Comparison of ENCODE assay signal across 15 cellular contexts in the genomic region with DNA sequence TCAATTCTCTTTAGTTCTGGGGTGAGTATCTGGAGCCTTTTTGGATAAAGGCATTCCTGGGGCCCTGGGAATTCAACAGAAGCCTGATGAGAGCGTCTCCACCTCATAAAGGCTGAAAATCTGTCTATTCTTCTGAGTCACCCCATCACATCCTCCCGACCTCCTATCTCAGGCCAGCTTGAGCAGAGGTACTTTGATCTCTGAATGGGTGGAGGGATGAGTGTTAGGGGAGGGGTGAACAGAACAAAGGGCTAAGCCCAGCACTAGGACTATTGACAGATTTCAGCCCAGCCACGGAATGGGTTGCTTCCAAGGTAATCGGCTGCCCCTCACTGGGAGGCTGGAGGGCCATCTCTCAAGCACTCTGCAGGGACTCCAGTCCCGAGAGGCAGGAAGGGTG. TPM values are rescaled to one million over a fixed set of nuclear protein-coding genes. Genes with fewer than 3 reads are reported as not detected.
DNase-seq lines count a peak whose midpoint lies in the region; ATAC-seq and TF ChIP-seq lines count a peak whose summit lies in the region.
"Had no signal": no experiment of that assay in that cellular context is flagged by ENCODE, and none has a peak within 500 bp of the region (broad histone marks: within the 10 kb centered on the region; RNA-seq: fewer than 3 reads in every experiment).

No MANE protein-coding gene starts in this region.

- WGBS in ectodermal cell, 2 experiments, result 0 to 1% methylated on average over 4 to 5 of the region's 5 CpGs

- no peak overlapping the region for H3K4me3 Mint-ChIP-seq in activated T-cell treated with anti-CD3 and anti-CD28 coated beads, Interleukin-2, amount 50 U/mL, for 4 hours
- H3K4me3 Mint-ChIP-seq: activated CD8-positive, alpha-beta T cell treated with anti-CD3 and anti-CD28 coated beads for 36 hours; activated naive CD8-positive, alpha-beta T cell; CD4-positive, alpha-beta memory T cell; T-helper 1 cell treated with Interleukin-12 subunit alpha and Interleukin-12 subunit beta and Interleukin-4 antibody, amounts not matched to agents 30 μg/mL and 1 μg/mL, for 36 hours had no signal

- DNase-seq in ELR (ENCODE audit: low read depth) (peak; percentile 61), M059J (ENCODE audit: low read depth) (peak; percentile 61), hepatic stellate cell (ENCODE audit: low spot score) (no peak), sciatic nerve (ENCODE audit: low spot score) (no peak)
- DNase-seq in activated T-cell treated with anti-CD3 and anti-CD28 coated beads, Interleukin-2, amount 50 U/mL, for 4 hours, result no peak
- DNase-seq in activated CD8-positive, alpha-beta memory T cell treated with anti-CD3 and anti-CD28 coated beads, Interleukin-2, amount 50 U/mL, for 4 hours, result no peak
- DNase-seq: activated CD8-positive, alpha-beta T cell treated with anti-CD3 and anti-CD28 coated beads for 36 hours; CD4-positive, alpha-beta memory T cell; left colon had no signal

- H3K27me3 ChIP-seq in ectodermal cell (ENCODE audit: control insufficient read depth, insufficient read depth, low read length, poor library complexity, severe bottlenecking) (no peaks in the 10 kb centered on the region), neutrophil (no peaks in the 10 kb centered on the region)

- peak overlapping the region; percentile 7 for H3K4me3 ChIP-seq in ectodermal cell (ENCODE audit: insufficient read depth, low read depth, low read length)
- no peak overlapping the region for H3K4me3 ChIP-seq in neutrophil (ENCODE audit: low read depth in 1 of 2, low read length in 1 of 2)
- H3K4me3 ChIP-seq: K562 had no signal

- no peaks in the 10 kb centered on the region for H3K4me1 Mint-ChIP-seq in activated T-cell treated with anti-CD3 and anti-CD28 coated beads, Interleukin-2, amount 50 U/mL, for 4 hours (ENCODE audit: low read depth)
- H3K4me1 Mint-ChIP-seq: CD4-positive, alpha-beta memory T cell had no signal

- H3K27ac ChIP-seq in ectodermal cell (ENCODE audit: insufficient read depth, low read depth, low read length, poor library complexity, severe bottlenecking) (peak overlapping the region; percentile 86), neutrophil (peak overlapping the region; percentile 95)

- intact Hi-C loops in sciatic nerve (cut with DNase I), result no loop called here

- no peaks in the 10 kb centered on the region for H3K36me3 ChIP-seq in ectodermal cell (ENCODE audit: control insufficient read depth, insufficient read depth, low read length)
- H3K36me3 ChIP-seq in neutrophil, result peaks cover 63% of the 10 kb centered on the region

- H3K4me1 ChIP-seq in ectodermal cell (ENCODE audit: control insufficient read depth, insufficient read depth, low read length), result peaks cover 45% of the 10 kb centered on the region
- H3K4me1 ChIP-seq in neutrophil (ENCODE audit: control insufficient read depth in 1 of 2, insufficient read depth in 1 of 2, low read depth in 1 of 2, low read length in 1 of 2), result peaks cover 34 to 38% of the 10 kb centered on the region in 2 experiments

- ATAC-seq in activated T-cell treated with anti-CD3 and anti-CD28 coated beads, Interleukin-2, amount 50 U/mL, for 4 hours, result no peak
- ATAC-seq in sciatic nerve, result no peak
- ATAC-seq: activated CD8-positive, alpha-beta T cell treated with anti-CD3 and anti-CD28 coated beads for 36 hours; K562; left colon had no signal

- no peaks in the 10 kb centered on the region for H3K9me3 Mint-ChIP-seq in activated T-cell treated with anti-CD3 and anti-CD28 coated beads, Interleukin-2, amount 50 U/mL, for 4 hours
- H3K9me3 Mint-ChIP-seq: activated CD8-positive, alpha-beta T cell treated with anti-CD3 and anti-CD28 coated beads for 36 hours; CD4-positive, alpha-beta memory T cell; T-helper 1 cell treated with Interleukin-12 subunit alpha and Interleukin-12 subunit beta and Interleukin-4 antibody, amounts not matched to agents 30 μg/mL and 1 μg/mL, for 36 hours had no signal

- H3K9me3 ChIP-seq in ectodermal cell (ENCODE audit: control insufficient read depth, low read length) (no peaks in the 10 kb centered on the region), neutrophil (no peaks in the 10 kb centered on the region)

- H3K27me3 Mint-ChIP-seq in activated T-cell treated with anti-CD3 and anti-CD28 coated beads, Interleukin-2, amount 50 U/mL, for 4 hours (ENCODE audit: low read depth), result peaks cover 5% of the 10 kb centered on the region
- H3K27me3 Mint-ChIP-seq: activated CD8-positive, alpha-beta T cell treated with anti-CD3 and anti-CD28 coated beads for 36 hours; activated naive CD8-positive, alpha-beta T cell had no signal

- TF ChIP-seq CTCF in neutrophil (IDR thresholded peaks at IDR 0.05), result no peak

- H3K36me3 Mint-ChIP-seq in activated T-cell treated with anti-CD3 and anti-CD28 coated beads, Interleukin-2, amount 50 U/mL, for 4 hours (ENCODE audit: insufficient read depth), result no peaks in the 10 kb centered on the region
- H3K36me3 Mint-ChIP-seq: activated naive CD8-positive, alpha-beta T cell; CD4-positive, alpha-beta memory T cell had no signal

RNA-seq across cellular contexts. Expression of a gene that starts 2.5 kb away (rescaled TPM):
- total RNA-seq in M059J (2014; rRNA removed; shearing (Covaris generic)), result not detected in 2 replicates
- polyA plus RNA-seq in ectodermal cell (2013, experiment 1 of 4), result not detected
- 0.27 TPM for polyA plus RNA-seq in ectodermal cell (2013, experiment 2 of 4)
- polyA plus RNA-seq in ectodermal cell (2013, experiment 3 of 4), result 0.21 TPM
- not detected for polyA plus RNA-seq in ectodermal cell (2013, experiment 4 of 4)
- not detected for total RNA-seq in activated T-cell treated with anti-CD3 and anti-CD28 coated beads, Interleukin-2, amount 50 U/mL, for 4 hours
- not detected for total RNA-seq in sciatic nerve
- total RNA-seq: activated CD8-positive, alpha-beta T cell treated with anti-CD3 and anti-CD28 coated beads for 36 hours; CD4-positive, alpha-beta memory T cell; H4; K562; left colon had no signal
- polyA plus RNA-seq: CD4-positive, alpha-beta memory T cell had no signal

RNA-seq across cellular contexts. Expression of a gene that starts 8.4 kb away (rescaled TPM):
- total RNA-seq in M059J (2014; rRNA removed; shearing (Covaris generic)), result not detected in 2 replicates
- 8.3 TPM for polyA plus RNA-seq in ectodermal cell (2013, experiment 1 of 4)
- 9.3 TPM for polyA plus RNA-seq in ectodermal cell (2013, experiment 2 of 4)
- 5.7 TPM for polyA plus RNA-seq in ectodermal cell (2013, experiment 3 of 4)
- polyA plus RNA-seq in ectodermal cell (2013, experiment 4 of 4), result 6.2 TPM
- total RNA-seq in activated T-cell treated with anti-CD3 and anti-CD28 coated beads, Interleukin-2, amount 50 U/mL, for 4 hours, result not detected
- 37.0 TPM for total RNA-seq in sciatic nerve
- total RNA-seq: activated CD8-positive, alpha-beta T cell treated with anti-CD3 and anti-CD28 coated beads for 36 hours; H4; K562 had no signal
- polyA plus RNA-seq: CD4-positive, alpha-beta memory T cell; K562 had no signal

RNA-seq across cellular contexts. Expression of a gene that starts 50.6 kb away (rescaled TPM):
- total RNA-seq in M059J (2014; rRNA removed; shearing (Covaris generic)), result 1.6 and 5.6 TPM in 2 replicates
- 14.5 TPM for polyA plus RNA-seq in ectodermal cell (2013, experiment 1 of 4)
- 19.1 TPM for polyA plus RNA-seq in ectodermal cell (2013, experiment 2 of 4)
- polyA plus RNA-seq in ectodermal cell (2013, experiment 3 of 4), result 8.9 TPM
- polyA plus RNA-seq in ectodermal cell (2013, experiment 4 of 4), result 13.6 TPM
- under 1 TPM in 1 of 3 donors, not detected in 2; 0.10 TPM for total RNA-seq in activated T-cell treated with anti-CD3 and anti-CD28 coated beads, Interleukin-2, amount 50 U/mL, for 4 hours
- total RNA-seq in sciatic nerve, result 1.8 TPM
- total RNA-seq: activated CD8-positive, alpha-beta T cell treated with anti-CD3 and anti-CD28 coated beads for 36 hours; CD4-positive, alpha-beta memory T cell; K562 had no signal
- polyA plus RNA-seq: K562 had no signal

RNA-seq across cellular contexts. Expression of a gene that starts 51.4 kb away (rescaled TPM):
- not detected in 2 replicates for total RNA-seq in M059J (2014; rRNA removed; shearing (Covaris generic))
- polyA plus RNA-seq in ectodermal cell (2013, experiment 1 of 4), result not detected
- not detected for polyA plus RNA-seq in ectodermal cell (2013, experiment 2 of 4)
- not detected for polyA plus RNA-seq in ectodermal cell (2013, experiment 3 of 4)
- not detected for polyA plus RNA-seq in ectodermal cell (2013, experiment 4 of 4)
- total RNA-seq in activated T-cell treated with anti-CD3 and anti-CD28 coated beads, Interleukin-2, amount 50 U/mL, for 4 hours, result under 1 TPM in 2 of 3 donors, not detected in 1; 0.05 to 0.23 TPM
- total RNA-seq in sciatic nerve, result 0.22 TPM
- total RNA-seq: H4, K562 had no signal
- polyA plus RNA-seq: CD4-positive, alpha-beta memory T cell; K562 had no signal

Comparison
In these comparisons a context has a peak if more than half of its experiments do, and no peak if none do; other contexts are left out.
1. DNase-seq: peak in ELR (single experiment) and M059J (single experiment); none in hepatic stellate cell (single experiment), activated T-cell treated with anti-CD3 and anti-CD28 coated beads, Interleukin-2, amount 50 U/mL, for 4 hours (single experiment), sciatic nerve (single experiment) and activated CD8-positive, alpha-beta memory T cell treated with anti-CD3 and anti-CD28 coated beads, Interleukin-2, amount 50 U/mL, for 4 hours (single experiment).
2. RNA of a gene that starts 8.4 kb away (total RNA-seq): 37.0 TPM in sciatic nerve (single experiment); not detected in M059J and not detected in activated T-cell treated with anti-CD3 and anti-CD28 coated beads, Interleukin-2, amount 50 U/mL, for 4 hours; every median in the first group is over 10 times any median in the second.